25 cellular contexts compared by ENCODE assay signal in the genomic region with DNA sequence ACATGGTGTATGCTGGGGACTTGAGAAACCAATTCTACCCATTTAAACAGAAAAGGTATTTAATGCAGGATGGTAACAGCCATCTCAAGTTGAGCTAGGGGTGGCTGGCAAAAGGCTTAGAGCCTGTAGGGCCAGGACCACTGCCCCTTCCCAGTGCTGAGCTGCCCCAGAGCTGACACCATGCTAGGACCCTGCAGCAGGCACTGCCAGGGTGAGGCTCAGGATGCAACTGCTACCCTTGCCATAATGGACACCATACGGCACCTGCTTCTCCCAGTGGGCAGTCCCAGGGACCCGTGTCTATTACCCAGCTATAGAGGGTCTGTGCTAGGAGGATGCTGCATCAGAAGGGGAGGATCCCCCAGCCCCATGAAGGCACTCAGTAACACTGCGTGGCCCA.
"Had no signal": no experiment of that assay in that cellular context is flagged by ENCODE, and none has a peak within 500 bp of the region (broad histone marks: within the 10 kb centered on the region; RNA-seq: fewer than 3 reads in every experiment).

No MANE protein-coding gene starts in this region.

- H3K4me3 ChIP-seq: colonic mucosa, dorsolateral prefrontal cortex, gastroesophageal sphincter, heart left ventricle, hepatocyte, left lung, lower lobe of right lung, mucosa of descending colon had no signal

- ATAC-seq: effector memory CD8-positive, alpha-beta T cell; esophagus mucosa; foreskin keratinocyte; gastroesophageal sphincter; heart left ventricle; left cardiac atrium; left lung; left ventricle myocardium superior; mucosa of descending colon had no signal

- H3K36me3 ChIP-seq: colonic mucosa, gastroesophageal sphincter, heart left ventricle, left lung, lower lobe of right lung had no signal

- FAIRE-seq: endometrium, frontal cortex, islet of Langerhans, keratinocyte had no signal

- H3K27ac ChIP-seq: colonic mucosa, dorsolateral prefrontal cortex, epithelial cell of prostate, foreskin keratinocyte, gastroesophageal sphincter, heart left ventricle, hepatocyte, left lung, lower lobe of right lung had no signal

- H3K27me3 ChIP-seq: colonic mucosa, dorsolateral prefrontal cortex, gastroesophageal sphincter, hepatocyte, left lung had no signal

- H3K4me1 ChIP-seq: colonic mucosa, foreskin keratinocyte, gastroesophageal sphincter, heart left ventricle, left lung, lower lobe of right lung had no signal

- H3K9me3 ChIP-seq: colonic mucosa, lower lobe of right lung, mucosa of descending colon had no signal

- DNase-seq: cerebellar nuclear complex; colonic mucosa; dermis blood vessel endothelial cell; dorsolateral prefrontal cortex; effector CD8-positive, alpha-beta T cell; effector memory CD8-positive, alpha-beta T cell; endodermal cell; erythroblast; foreskin keratinocyte; heart left ventricle; hypothalamus; left cardiac atrium; left lung; left ventricle myocardium superior; lower lobe of right lung; mesenchymal stem cell; mucosa of descending colon had no signal
